ENCODE assay signal across 20 cellular contexts in the genomic region with DNA sequence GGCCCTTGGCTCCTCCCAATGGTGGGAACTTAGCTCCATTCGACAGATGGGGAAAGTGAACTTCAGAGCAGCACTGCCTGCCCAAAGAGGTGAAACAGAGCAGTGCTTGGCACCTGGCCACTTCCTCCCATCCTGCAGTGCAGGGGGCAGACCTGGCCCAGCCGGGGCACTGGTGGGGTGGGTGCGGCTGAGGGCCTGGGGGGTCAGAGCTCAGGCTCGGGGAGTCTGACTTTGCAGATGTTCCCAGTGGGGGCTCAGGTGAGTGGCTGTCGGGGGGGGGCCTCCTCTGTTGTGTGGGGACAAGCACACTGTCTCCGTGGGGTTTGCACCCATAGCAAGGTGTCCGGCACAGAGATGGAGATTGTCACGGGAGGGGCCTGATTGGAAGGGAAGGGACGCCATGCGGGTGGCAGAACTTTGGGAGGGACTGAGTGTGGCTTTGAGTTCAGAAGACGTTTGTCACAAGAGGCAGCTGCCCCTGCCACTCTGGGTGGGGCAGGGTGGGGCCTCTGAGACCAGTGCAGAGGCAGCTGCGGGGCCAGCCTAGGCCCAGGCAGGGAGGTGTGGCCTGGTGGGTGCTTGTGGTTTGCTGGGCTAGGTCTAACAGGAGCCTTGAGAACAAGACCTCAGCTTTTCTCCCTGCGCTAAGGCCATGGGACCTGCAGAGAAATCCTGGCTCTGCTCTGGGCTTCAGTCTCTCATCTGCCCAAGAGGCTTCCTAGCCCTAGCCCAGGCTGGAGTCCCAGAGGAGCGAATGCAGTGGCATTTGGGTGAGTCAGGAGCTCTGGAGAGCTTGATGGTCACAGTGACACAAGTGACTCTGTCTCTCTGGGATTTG. TPM values are rescaled to one million over a fixed set of nuclear protein-coding genes. Genes with fewer than 3 reads are reported as not detected.
DNase-seq lines count a peak whose midpoint lies in the region; FAIRE-seq and TF ChIP-seq lines count a peak whose summit lies in the region.
"Had no signal": no experiment of that assay in that cellular context is flagged by ENCODE, and none has a peak within 500 bp of the region (broad histone marks: within the 10 kb centered on the region; RNA-seq: fewer than 3 reads in every experiment).

No MANE protein-coding gene starts in this region.

- DNase-seq in NCI-H524 (lab: John Stamatoyannopoulos, UW) (peak; percentile 56 to 89), NCI-H524 treated with DMSO at 0.1 percent for 48 hours (lab: John Stamatoyannopoulos, UW) (no peak), NCI-H69 (lab: John Stamatoyannopoulos, UW) (peak; percentile 85), H1 (ENCODE audit: low read depth in 1 of 2, low spot score in 2 of 2) (no peak), osteoblast (ENCODE audit: insufficient read length, low spot score, missing footprints) (peak; percentile 19), foreskin melanocyte (no peak), HPDE6-E6E7 (ENCODE audit: extremely low spot score) (no peak), cerebellar cortex (ENCODE audit: low spot score) (no peak)
- DNase-seq: activated naive CD4-positive, alpha-beta T cell treated with Interleukin-2 at 50 U/mL for 16 hours; activated T-cell treated with anti-CD3 and anti-CD28 coated beads, Interleukin-2, amount 50 U/mL, for 4 hours; endodermal cell; glutamatergic neuron; MG63; midbrain; NCI-H1417 treated with DMSO at 0.1 percent for 48 hours; NCI-H774 had no signal

- no peak overlapping the region for H2BK5ac ChIP-seq in H1 (ENCODE audit: low read depth, low read length)

- no peak overlapping the region for H3K56ac ChIP-seq in H1 (replicated peaks; ENCODE audit: insufficient read length, low read depth, low read length)

- 86% methylated on average over 13 of the region's 14 CpGs; no CpG with 5 or more reads in 1 of the 2 experiments for WGBS in H1 (ENCODE audit: extremely low coverage in 1 of 2, insufficient coverage in 1 of 2, insufficient read length in 1 of 2, insufficient replicate concordance in 2 of 2, low coverage in 1 of 2, low lambda C conversion rate in 2 of 2, missing lambda C conversion rate in 1 of 2), 2 experiments

- TF ChIP-seq RAD21 in H1 (IDR thresholded peaks at IDR 0.05 in 1 of 2, conservative IDR thresholded peaks at IDR 0.05 in 1 of 2; ENCODE audit: low read depth in 2 of 2, low read length in 2 of 2) = no peak

- no peaks in the 10 kb centered on the region for H3K36me3 ChIP-seq in H1 (ENCODE audit: control insufficient read depth in 2 of 4, insufficient read depth in 4 of 4, low read length in 3 of 4)
- no peaks in the 10 kb centered on the region for H3K36me3 ChIP-seq in osteoblast (ENCODE audit: insufficient read depth, low read length)
- H3K36me3 ChIP-seq: MG63, neutrophil, SJSA1 had no signal

- H2BK120ac ChIP-seq in H1 (replicated peaks; ENCODE audit: low read depth, low read length) = no peak overlapping the region

- no peak for FAIRE-seq in H1 (lab: Jason Lieb, UNC)

- no peak overlapping the region for H4K91ac ChIP-seq in H1 (replicated peaks; ENCODE audit: insufficient read length, low read length)

- CTCF ChIA-PET in H1 (lab: Charles Lee; ENCODE audit: partially characterized antibody) = interaction anchor here (0.6 to 2.1 kb wide), 8 partner anchors 9 to 113 kb away, joined by 3 to 7 read pairs (median 4); a partner anchor contains a TSS

- H2BK15ac ChIP-seq in H1 (ENCODE audit: low read length) = peak overlapping the region; percentile 1; the same call in 1 of the 2 replicates

- H3K4me2 ChIP-seq in H1 (ENCODE audit: insufficient read depth in 1 of 2, low read depth in 2 of 2, low read length in 2 of 2) = no peak overlapping the region
- H3K4me2 ChIP-seq in osteoblast (ENCODE audit: insufficient read depth, low read length) = no peak overlapping the region

- no peak overlapping the region for H4K5ac ChIP-seq in H1 (ENCODE audit: insufficient read length, low read depth, low read length)

- no peak for TF ChIP-seq POLR2A in H1 (IDR thresholded peaks at IDR 0.05; ENCODE audit: control extremely low read depth in 1 of 2, low read depth in 2 of 2, low read length in 2 of 2)

- H3K4me3 ChIP-seq in H1 (ENCODE audit: extremely low read depth in 1 of 4, insufficient read depth in 2 of 4, low read depth in 3 of 4, low read length in 4 of 4) (no peak overlapping the region), osteoblast (ENCODE audit: insufficient read depth, low read length) (no peak overlapping the region)
- H3K4me3 ChIP-seq: MG63, SJSA1 had no signal

- H4K8ac ChIP-seq in H1 (ENCODE audit: extremely low read depth, insufficient read depth, low read length) = peak overlapping the region; percentile 29; the same call in 1 of the 2 replicates

- no peak overlapping the region for H2BK20ac ChIP-seq in H1 (ENCODE audit: low read length)

- no peak for TF ChIP-seq CTCF in H1 (IDR thresholded peaks at IDR 0.05; ENCODE audit: control extremely low read depth in 1 of 3, insufficient read depth in 1 of 3, low read depth in 1 of 3, low read length in 3 of 3)
- no peak for TF ChIP-seq CTCF in osteoblast (IDR thresholded peaks at IDR 0.05; ENCODE audit: extremely low read depth, low read depth, low read length)

- no peak overlapping the region for H3K23ac ChIP-seq in H1 (ENCODE audit: insufficient read length)

- no peak for TF ChIP-seq EP300 in H1 (IDR thresholded peaks at IDR 0.05; ENCODE audit: borderline replicate concordance in 1 of 2, low read depth in 2 of 2, low read length in 2 of 2)

- H3K27me3 ChIP-seq in H1 (replicated peaks in 1 of 4; ENCODE audit: control insufficient read depth in 3 of 4, extremely low read depth in 1 of 4, insufficient read depth in 3 of 4, low read length in 3 of 4) = no peaks in the 10 kb centered on the region; a peak in 1 of 7 replicates
- H3K27me3 ChIP-seq in osteoblast (ENCODE audit: insufficient read depth, low read length) = peaks cover 33% of the 10 kb centered on the region
- H3K27me3 ChIP-seq: MG63 had no signal

- H2AK5ac ChIP-seq in H1 (ENCODE audit: low read depth, low read length) = no peak overlapping the region

- H3K79me2 ChIP-seq in H1 (ENCODE audit: control insufficient read depth in 1 of 2, insufficient read depth in 2 of 2, low read length in 2 of 2) = no peaks in the 10 kb centered on the region
- H3K79me2 ChIP-seq in osteoblast (ENCODE audit: insufficient read depth, low read length) = no peaks in the 10 kb centered on the region

- H3K79me1 ChIP-seq in H1 (ENCODE audit: low read depth, low read length) = no peaks in the 10 kb centered on the region

- no peak overlapping the region; the same call in 1 of the 2 replicates for H3K18ac ChIP-seq in H1 (ENCODE audit: extremely low read depth, low read length)

- no peak overlapping the region for H3K9ac ChIP-seq in H1 (replicated peaks in 1 of 4; ENCODE audit: extremely low read depth in 1 of 4, low read depth in 3 of 4, low read length in 3 of 4)

- POLR2A ChIA-PET in H1 (lab: Charles Lee; ENCODE audit: partially characterized antibody) = interaction anchor here (0.6 kb wide), 1 partner anchor 133 kb away, joined by 3 read pairs; no protein-coding TSS in a partner anchor

- H3K27ac ChIP-seq in H1 (ENCODE audit: low read depth, low read length) (no peak overlapping the region), osteoblast (ENCODE audit: low read depth, low read length) (no peak overlapping the region)
- H3K27ac ChIP-seq: neutrophil, SJSA1 had no signal

- H3K4me1 ChIP-seq in H1 (replicated peaks in 1 of 4; ENCODE audit: control insufficient read depth in 3 of 4, insufficient read depth in 4 of 4, low read length in 3 of 4) (peaks cover 4 to 14% (median 13%) of the 10 kb centered on the region in 4 experiments), osteoblast (ENCODE audit: insufficient read depth, low read length) (no peaks in the 10 kb centered on the region)
- H3K4me1 ChIP-seq: SJSA1 had no signal

- no peaks in the 10 kb centered on the region; the same call in 1 of the 2 replicates for H3K23me2 ChIP-seq in H1 (ENCODE audit: low read depth, low read length)

- H3K14ac ChIP-seq in H1 (ENCODE audit: insufficient read length) = no peak overlapping the region

- H2BK12ac ChIP-seq in H1 (ENCODE audit: low read depth, low read length) = no peak overlapping the region

- H4K20me1 ChIP-seq in H1 (replicated peaks in 1 of 2; ENCODE audit: control insufficient read depth in 1 of 2, insufficient read depth in 2 of 2, low read length in 2 of 2) (no peaks in the 10 kb centered on the region), osteoblast (ENCODE audit: insufficient read depth, low read length) (no peaks in the 10 kb centered on the region)

- H2AFZ ChIP-seq in H1 (ENCODE audit: low read length) (no peak overlapping the region), osteoblast (ENCODE audit: low read length) (no peak overlapping the region)

- H3K9me3 ChIP-seq in H1 (ENCODE audit: insufficient read depth in 2 of 2, low read depth in 1 of 2, low read length in 1 of 2) (no peaks in the 10 kb centered on the region), osteoblast (ENCODE audit: low read depth, low read length) (no peaks in the 10 kb centered on the region)
- H3K9me3 ChIP-seq: MG63, neutrophil, SJSA1 had no signal

- H3K4ac ChIP-seq in H1 (replicated peaks; ENCODE audit: insufficient read length, low read depth, low read length) = no peak overlapping the region

RNA-seq across cellular contexts. Expression of a gene that starts 2.5 kb away (rescaled TPM):
- not detected in 2 replicates for total RNA-seq in H1 (2021; fragmentation: NEBNext Ultra II Directional; extraction: Animal tissue kit (Norgen Biotek cat#: 25700))
- polyA plus RNA-seq in H1 (2011; rRNA removed) = 0.30 TPM in 1 of 2 replicates, not detected in the other
- 0.23 TPM for polyA plus RNA-seq in H1 (2011; cell fraction: cytosol; rRNA removed)
- 0.30 TPM for polyA plus RNA-seq in H1 (2011; cell fraction: nucleus; rRNA removed)
- polyA plus RNA-seq in H1 (2012, experiment 1 of 2) = not detected in 4 replicates
- not detected for polyA plus RNA-seq in H1 (2012, experiment 2 of 2)
- polyA plus RNA-seq in H1 (2013, experiment 1 of 2) = not detected
- 0.09 TPM for polyA plus RNA-seq in H1 (2013, experiment 2 of 2)
- not detected in 2 replicates for polyA minus RNA-seq in H1 (2011; rRNA and poly(A)+ RNA removed)
- polyA minus RNA-seq in H1 (2011; cell fraction: cytosol; rRNA and poly(A)+ RNA removed) = not detected
- polyA minus RNA-seq in H1 (2011; cell fraction: nucleus; rRNA and poly(A)+ RNA removed) = not detected
- total RNA-seq in osteoblast = not detected in 2 replicates
- total RNA-seq: A172; activated T-cell treated with anti-CD3 and anti-CD28 coated beads, Interleukin-2, amount 50 U/mL, for 4 hours; endodermal cell; renal cortical epithelial cell; SJSA1 had no signal

RNA-seq across cellular contexts. Expression of a gene that starts 12.2 kb away (rescaled TPM):
- total RNA-seq in H1 (2021; fragmentation: NEBNext Ultra II Directional; extraction: Animal tissue kit (Norgen Biotek cat#: 25700)) = 0.69 and 0.74 TPM in 2 replicates
- polyA plus RNA-seq in H1 (2011; rRNA removed) = 0.76 and 1.0 TPM in 2 replicates
- 0.79 TPM for polyA plus RNA-seq in H1 (2011; cell fraction: cytosol; rRNA removed)
- 2.6 TPM for polyA plus RNA-seq in H1 (2011; cell fraction: nucleus; rRNA removed)
- polyA plus RNA-seq in H1 (2012, experiment 1 of 2) = 0.29 to 1.0 TPM (median 0.65 TPM) in 4 replicates
- 0.41 TPM for polyA plus RNA-seq in H1 (2012, experiment 2 of 2)
- polyA plus RNA-seq in H1 (2013, experiment 1 of 2) = 0.39 TPM
- polyA plus RNA-seq in H1 (2013, experiment 2 of 2) = 0.29 TPM
- polyA minus RNA-seq in H1 (2011; rRNA and poly(A)+ RNA removed) = 0.13 and 0.73 TPM in 2 replicates
- polyA minus RNA-seq in H1 (2011; cell fraction: cytosol; rRNA and poly(A)+ RNA removed) = 0.29 TPM
- polyA minus RNA-seq in H1 (2011; cell fraction: nucleus; rRNA and poly(A)+ RNA removed) = 0.60 TPM
- total RNA-seq in osteoblast = under 0.01 and 0.29 TPM in 2 replicates
- total RNA-seq: SJSA1 had no signal

RNA-seq across cellular contexts. Expression of a gene that starts 43.4 kb away (rescaled TPM):
- total RNA-seq in H1 (2021; fragmentation: NEBNext Ultra II Directional; extraction: Animal tissue kit (Norgen Biotek cat#: 25700)) = 16.6 and 17.9 TPM in 2 replicates
- polyA plus RNA-seq in H1 (2011; rRNA removed) = 17.8 and 18.6 TPM in 2 replicates
- polyA plus RNA-seq in H1 (2011; cell fraction: cytosol; rRNA removed) = 16.9 TPM
- 22.9 TPM for polyA plus RNA-seq in H1 (2011; cell fraction: nucleus; rRNA removed)
- 9.1 to 15.8 TPM (median 14.0 TPM) in 4 replicates for polyA plus RNA-seq in H1 (2012, experiment 1 of 2)
- polyA plus RNA-seq in H1 (2012, experiment 2 of 2) = 13.7 TPM
- 21.9 TPM for polyA plus RNA-seq in H1 (2013, experiment 1 of 2)
- polyA plus RNA-seq in H1 (2013, experiment 2 of 2) = 21.5 TPM
- 8.2 and 10.5 TPM in 2 replicates for polyA minus RNA-seq in H1 (2011; rRNA and poly(A)+ RNA removed)
- polyA minus RNA-seq in H1 (2011; cell fraction: cytosol; rRNA and poly(A)+ RNA removed) = 13.1 TPM
- polyA minus RNA-seq in H1 (2011; cell fraction: nucleus; rRNA and poly(A)+ RNA removed) = 23.1 TPM
- total RNA-seq in osteoblast = 25.3 TPM in 2 replicates

Comparison
In these comparisons a context has a peak if more than half of its experiments do, and no peak if none do; other contexts are left out.
1. DNase-seq: peak in NCI-H524 (2 of 2), NCI-H69 (single experiment) and osteoblast (single experiment); none in NCI-H524 treated with DMSO at 0.1 percent for 48 hours (single experiment), H1 (0 of 2), foreskin melanocyte (single experiment), HPDE6-E6E7 (single experiment) and cerebellar cortex (single experiment).